ENCODE assay signal across 8 cellular contexts in the genomic region with DNA sequence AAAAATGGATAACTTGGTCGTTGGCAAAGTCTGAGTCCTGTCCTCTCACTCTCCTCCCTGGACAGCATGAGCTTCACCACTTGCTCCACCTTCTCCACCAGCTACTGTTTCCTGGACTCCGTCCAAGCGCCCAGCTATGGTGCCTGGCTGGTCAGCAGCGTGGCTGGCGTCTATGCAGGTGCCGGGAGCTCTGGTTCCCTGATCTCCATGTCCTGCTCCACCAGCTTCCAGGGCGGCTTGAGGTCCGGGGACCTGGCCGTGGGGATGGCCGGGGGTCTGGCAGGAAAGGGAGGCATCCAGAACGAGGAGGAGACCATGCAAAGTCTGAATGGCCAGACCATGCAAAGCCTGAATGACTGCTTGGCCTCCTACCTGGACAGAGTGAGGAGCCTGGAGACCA.
"Had no signal": no experiment of that assay in that cellular context is flagged by ENCODE, and none has a peak within 500 bp of the region (broad histone marks: within the 10 kb centered on the region; RNA-seq: fewer than 3 reads in every experiment).

No MANE protein-coding gene starts in this region.

- ATAC-seq: HCT116 had no signal

- DNase-seq: GM23248, GOT3, H7, HFFc6, IMR-90 had no signal

- H3K9me3 ChIP-seq: HAP-1 had no signal

- H3K4me1 ChIP-seq: HAP-1 had no signal

- H2AFZ ChIP-seq: GM23248 had no signal

- H3K36me3 ChIP-seq: HAP-1 had no signal

- H3K27ac ChIP-seq: GM23248, HL-60 had no signal

- H3K4me3 ChIP-seq: GM23248, HAP-1 had no signal

- H3K9ac ChIP-seq: GM23248 had no signal
